ENCODE assay signal across 15 cellular contexts in genomic region chr16:84766978-84767773, GRCh38. TPM values are rescaled to one million over a fixed set of nuclear protein-coding genes. Genes with fewer than 3 reads are reported as not detected.
DNase-seq lines count a peak whose midpoint lies in the region; ATAC-seq and TF ChIP-seq lines count a peak whose summit lies in the region.
"Had no signal": no experiment of that assay in that cellular context is flagged by ENCODE, and none has a peak within 500 bp of the region (broad histone marks: within the 10 kb centered on the region; RNA-seq: fewer than 3 reads in every experiment).

No MANE protein-coding gene starts in this region.

- no peaks in the 10 kb centered on the region for H3K4me1 ChIP-seq in vagina
- H3K4me1 ChIP-seq: Peyer's patch had no signal

- peaks cover 77% of the 10 kb centered on the region for H3K36me3 Mint-ChIP-seq in stimulated activated naive CD8-positive, alpha-beta T cell treated with anti-CD3 and anti-CD28 coated beads, Interleukin-15, Interleukin-2, amounts not matched to agents 100 ng/mL and 50 ng/mL, for 24 hours (ENCODE audit: low read depth)
- H3K36me3 Mint-ChIP-seq in activated CD8-positive, alpha-beta T cell treated with anti-CD3 and anti-CD28 coated beads for 36 hours (ENCODE audit: low read depth) = peaks cover 65% of the 10 kb centered on the region
- H3K36me3 Mint-ChIP-seq in mesothelial cell of epicardium (peaks cover 52% of the 10 kb centered on the region), natural killer cell (peaks cover 24% of the 10 kb centered on the region)

- no peak for DNase-seq in stimulated activated naive CD8-positive, alpha-beta T cell treated with anti-CD3 and anti-CD28 coated beads, Interleukin-15, amount 100 ng/mL, for 72 hours
- no peak for DNase-seq in activated CD8-positive, alpha-beta T cell treated with anti-CD3 and anti-CD28 coated beads for 36 hours
- DNase-seq in mesothelial cell of epicardium (ENCODE audit: low spot score in 2 of 2, unreplicated experiment in 2 of 2) = no peak
- DNase-seq in vagina (ENCODE audit: extremely low spot score in 2 of 2) = no peak
- no peak for DNase-seq in brain microvascular endothelial cell
- DNase-seq in natural killer cell = no peak
- DNase-seq in NCI-H146 treated with DMSO at 0.1 percent for 48 hours (lab: John Stamatoyannopoulos, UW; ENCODE audit: unreplicated experiment) = no peak
- DNase-seq: activated CD4-positive, alpha-beta T cell treated with anti-CD3 and anti-CD28 coated beads, Interleukin-2, amount 50 U/mL, for 1 hour; H7; kidney glomerular epithelial cell; NCI-H1105 treated with DMSO at 0.1 percent for 48 hours; NCI-H69; tibial artery had no signal

- peaks cover 0 to 73% of the 10 kb centered on the region in 2 donors for H3K36me3 ChIP-seq in vagina
- H3K36me3 ChIP-seq in brain microvascular endothelial cell (replicated peaks) = peaks cover 54% of the 10 kb centered on the region

- no peaks in the 10 kb centered on the region for H3K9me3 ChIP-seq in vagina
- H3K9me3 ChIP-seq: Peyer's patch, tibial artery had no signal

- H3K27me3 ChIP-seq in vagina (no peaks in the 10 kb centered on the region), brain microvascular endothelial cell (replicated peaks) (no peaks in the 10 kb centered on the region)
- H3K27me3 ChIP-seq: Peyer's patch, tibial artery had no signal

- POLR2A ChIA-PET in activated CD8-positive, alpha-beta T cell treated with anti-CD3 and anti-CD28 coated beads for 36 hours (lab: Charles Lee) = interaction anchor here (0.5 to 1.6 kb wide), 3 partner anchors 13 to 53 kb away, joined by 3 read pairs; no protein-coding TSS in a partner anchor

- H3K4me3 ChIP-seq in vagina (no peak overlapping the region), brain microvascular endothelial cell (ENCODE audit: low read depth, low read length) (no peak overlapping the region)
- H3K4me3 ChIP-seq: Peyer's patch, tibial artery had no signal

- H3K27ac ChIP-seq in vagina (peak overlapping the region; percentile 0), brain microvascular endothelial cell (no peak overlapping the region)

- no peaks in the 10 kb centered on the region for H3K9me3 Mint-ChIP-seq in stimulated activated naive CD8-positive, alpha-beta T cell treated with anti-CD3 and anti-CD28 coated beads, Interleukin-15, Interleukin-2, amounts not matched to agents 100 ng/mL and 50 ng/mL, for 24 hours
- H3K9me3 Mint-ChIP-seq in stimulated activated naive CD8-positive, alpha-beta T cell treated with anti-CD3 and anti-CD28 coated beads, Interleukin-15, amount 100 ng/mL, for 72 hours = no peaks in the 10 kb centered on the region
- H3K9me3 Mint-ChIP-seq in activated CD8-positive, alpha-beta T cell treated with anti-CD3 and anti-CD28 coated beads for 36 hours = no peaks in the 10 kb centered on the region
- no peaks in the 10 kb centered on the region for H3K9me3 Mint-ChIP-seq in mesothelial cell of epicardium
- no peaks in the 10 kb centered on the region for H3K9me3 Mint-ChIP-seq in natural killer cell

- H3K4me1 Mint-ChIP-seq in stimulated activated naive CD8-positive, alpha-beta T cell treated with anti-CD3 and anti-CD28 coated beads, Interleukin-15, Interleukin-2, amounts not matched to agents 100 ng/mL and 50 ng/mL, for 24 hours (ENCODE audit: low read depth) = peaks cover 17% of the 10 kb centered on the region
- H3K4me1 Mint-ChIP-seq in stimulated activated naive CD8-positive, alpha-beta T cell treated with anti-CD3 and anti-CD28 coated beads, Interleukin-15, amount 100 ng/mL, for 72 hours = peaks cover 32% of the 10 kb centered on the region
- H3K4me1 Mint-ChIP-seq in activated CD8-positive, alpha-beta T cell treated with anti-CD3 and anti-CD28 coated beads for 36 hours (ENCODE audit: low read depth) = peaks cover 32% of the 10 kb centered on the region
- peaks cover 31% of the 10 kb centered on the region for H3K4me1 Mint-ChIP-seq in mesothelial cell of epicardium
- H3K4me1 Mint-ChIP-seq in natural killer cell = peaks cover 0 to 8% of the 10 kb centered on the region in 2 donors

- in situ Hi-C loops in brain microvascular endothelial cell (cut with HindIII; ENCODE audit: low pct_ligation_motif_present, low sequenced_read_pairs) = no loop called here

- intact Hi-C loops in activated CD8-positive, alpha-beta T cell treated with anti-CD3 and anti-CD28 coated beads for 36 hours (cut with micrococcal nuclease) = no loop called here
- intact Hi-C loops in vagina (cut with DNase I) = no loop called here
- intact Hi-C loops in natural killer cell (cut with micrococcal nuclease) = no loop called here

- H3K4me3 Mint-ChIP-seq in stimulated activated naive CD8-positive, alpha-beta T cell treated with anti-CD3 and anti-CD28 coated beads, Interleukin-15, Interleukin-2, amounts not matched to agents 100 ng/mL and 50 ng/mL, for 24 hours = no peak overlapping the region
- H3K4me3 Mint-ChIP-seq in stimulated activated naive CD8-positive, alpha-beta T cell treated with anti-CD3 and anti-CD28 coated beads, Interleukin-15, amount 100 ng/mL, for 72 hours = no peak overlapping the region
- no peak overlapping the region for H3K4me3 Mint-ChIP-seq in activated CD8-positive, alpha-beta T cell treated with anti-CD3 and anti-CD28 coated beads for 36 hours
- H3K4me3 Mint-ChIP-seq in mesothelial cell of epicardium = no peak overlapping the region
- H3K4me3 Mint-ChIP-seq in natural killer cell = no peak overlapping the region

- H3K27me3 Mint-ChIP-seq in stimulated activated naive CD8-positive, alpha-beta T cell treated with anti-CD3 and anti-CD28 coated beads, Interleukin-15, Interleukin-2, amounts not matched to agents 100 ng/mL and 50 ng/mL, for 24 hours = no peaks in the 10 kb centered on the region
- H3K27me3 Mint-ChIP-seq in stimulated activated naive CD8-positive, alpha-beta T cell treated with anti-CD3 and anti-CD28 coated beads, Interleukin-15, amount 100 ng/mL, for 72 hours = no peaks in the 10 kb centered on the region
- H3K27me3 Mint-ChIP-seq in activated CD8-positive, alpha-beta T cell treated with anti-CD3 and anti-CD28 coated beads for 36 hours = no peaks in the 10 kb centered on the region
- H3K27me3 Mint-ChIP-seq in mesothelial cell of epicardium (ENCODE audit: low read depth) = no peaks in the 10 kb centered on the region
- H3K27me3 Mint-ChIP-seq in natural killer cell (ENCODE audit: low read depth in 2 of 2) = no peaks in the 10 kb centered on the region

- H3K27ac Mint-ChIP-seq in stimulated activated naive CD8-positive, alpha-beta T cell treated with anti-CD3 and anti-CD28 coated beads, Interleukin-15, Interleukin-2, amounts not matched to agents 100 ng/mL and 50 ng/mL, for 24 hours = peak overlapping the region; percentile 50
- H3K27ac Mint-ChIP-seq in stimulated activated naive CD8-positive, alpha-beta T cell treated with anti-CD3 and anti-CD28 coated beads, Interleukin-15, amount 100 ng/mL, for 72 hours = peak overlapping the region in 1 of 2 donors; percentile 84
- peak overlapping the region; percentile 43 for H3K27ac Mint-ChIP-seq in activated CD8-positive, alpha-beta T cell treated with anti-CD3 and anti-CD28 coated beads for 36 hours
- peak overlapping the region; percentile 88 for H3K27ac Mint-ChIP-seq in mesothelial cell of epicardium
- peak overlapping the region in 1 of 2 donors; percentile 47 for H3K27ac Mint-ChIP-seq in natural killer cell

- CTCF ChIA-PET in activated CD8-positive, alpha-beta T cell treated with anti-CD3 and anti-CD28 coated beads for 36 hours (lab: Charles Lee) = interaction anchor here (1.0 to 3.6 kb wide), 6 partner anchors 12 to 204 kb away, joined by 3 to 29 read pairs (median 4); no protein-coding TSS in a partner anchor

- TF ChIP-seq CTCF in activated CD8-positive, alpha-beta T cell treated with anti-CD3 and anti-CD28 coated beads for 36 hours (IDR thresholded peaks at IDR 0.05) = no peak
- TF ChIP-seq CTCF in mesothelial cell of epicardium (IDR thresholded peaks at IDR 0.05; ENCODE audit: unreplicated experiment) = no peak
- no peak for TF ChIP-seq CTCF in vagina (IDR thresholded peaks at IDR 0.05)
- TF ChIP-seq CTCF in brain microvascular endothelial cell (IDR thresholded peaks at IDR 0.05; ENCODE audit: low read depth, low read length, missing control alignments) = no peak
- no peak for TF ChIP-seq CTCF in natural killer cell (IDR thresholded peaks at IDR 0.05)

- TF ChIP-seq POLR2A in vagina (IDR thresholded peaks at IDR 0.05) = no peak

- no peak for ATAC-seq in stimulated activated naive CD8-positive, alpha-beta T cell treated with anti-CD3 and anti-CD28 coated beads, Interleukin-15, amount 100 ng/mL, for 72 hours
- ATAC-seq in activated CD8-positive, alpha-beta T cell treated with anti-CD3 and anti-CD28 coated beads for 36 hours = no peak
- no peak for ATAC-seq in natural killer cell

RNA-seq across cellular contexts. Expression of gene CRISPLD2, which starts 52.6 kb away (rescaled TPM):
- total RNA-seq in activated CD8-positive, alpha-beta T cell treated with anti-CD3 and anti-CD28 coated beads for 36 hours = under 1 TPM in 1 of 2 experiments, not detected in 1; 0.16 TPM
- total RNA-seq in mesothelial cell of epicardium (72.4 to 83.0 TPM (median 80.1 TPM) in 3 replicates), vagina (320 TPM), natural killer cell (1 to 10 TPM in 1 of 3 donors, under 1 TPM in 1, not detected in 1; 0.86 to 6.3 TPM)

Comparison
In these comparisons a context has a peak if more than half of its experiments do, and no peak if none do; other contexts are left out.
1. RNA of gene CRISPLD2, which starts 52.6 kb away (total RNA-seq): 320 TPM in vagina (single experiment) and 72.4 to 83.0 TPM in mesothelial cell of epicardium; 0.86 to 6.3 TPM in natural killer cell and 0.16 TPM in activated CD8-positive, alpha-beta T cell treated with anti-CD3 and anti-CD28 coated beads for 36 hours; every median in the first group is over 10 times any median in the second.